11 cellular contexts compared by ENCODE assay signal in genomic region chr1:201748331-201748730, GRCh38.
DNase-seq lines count a peak whose midpoint lies in the region; ATAC-seq and TF ChIP-seq lines count a peak whose summit lies in the region.
"Had no signal": no experiment of that assay in that cellular context is flagged by ENCODE, and none has a peak within 500 bp of the region (broad histone marks: within the 10 kb centered on the region; RNA-seq: fewer than 3 reads in every experiment).

No MANE protein-coding gene starts in this region.

- peaks cover 7% of the 10 kb centered on the region for H3K4me1 Mint-ChIP-seq in activated CD8-positive, alpha-beta T cell treated with anti-CD3 and anti-CD28 coated beads for 36 hours (ENCODE audit: low read depth)

- H3K36me3 ChIP-seq in RWPE2 (ENCODE audit: low read depth) (peaks cover 43% of the 10 kb centered on the region), uterus (no peaks in the 10 kb centered on the region)
- H3K36me3 ChIP-seq: gastrocnemius medialis had no signal

- no peak overlapping the region for H3K4me3 Mint-ChIP-seq in activated CD8-positive, alpha-beta T cell treated with anti-CD3 and anti-CD28 coated beads for 36 hours

- CTCF ChIA-PET in activated CD8-positive, alpha-beta T cell treated with anti-CD3 and anti-CD28 coated beads for 36 hours (lab: Charles Lee), result interaction anchor here (1.1 kb wide), 2 partner anchors 35 to 44 kb away, joined by 3 to 4 read pairs; no protein-coding TSS in a partner anchor

- POLR2A ChIA-PET in activated CD8-positive, alpha-beta T cell treated with anti-CD3 and anti-CD28 coated beads for 36 hours (lab: Charles Lee), result no interaction called here

- H3K9me3 ChIP-seq in RWPE2 (ENCODE audit: severe bottlenecking) (no peaks in the 10 kb centered on the region), uterus (no peaks in the 10 kb centered on the region)
- H3K9me3 ChIP-seq: gastrocnemius medialis had no signal

- intact Hi-C loops in uterus (cut with DNase I; ENCODE audit: low total_unique reads), result no loop called here
- intact Hi-C loops in activated CD8-positive, alpha-beta T cell treated with anti-CD3 and anti-CD28 coated beads for 36 hours (cut with micrococcal nuclease), result no loop called here

- H3K27me3 ChIP-seq in RWPE2 (ENCODE audit: insufficient read depth, poor library complexity, severe bottlenecking) (no peaks in the 10 kb centered on the region), uterus (no peaks in the 10 kb centered on the region)
- H3K27me3 ChIP-seq: gastrocnemius medialis had no signal

- ATAC-seq in RWPE2 (ENCODE audit: low read depth), result peak; percentile 68
- ATAC-seq in activated CD8-positive, alpha-beta T cell treated with anti-CD3 and anti-CD28 coated beads for 36 hours, result no peak
- no peak for ATAC-seq in GM21515 (IDR thresholded peaks at IDR 0.05; ENCODE audit: unreplicated experiment)
- no peak for ATAC-seq in HG02588 (IDR thresholded peaks at IDR 0.05; ENCODE audit: unreplicated experiment)
- ATAC-seq: gastrocnemius medialis had no signal

- DNase-seq in ELR (ENCODE audit: low read depth) (peak; percentile 97), RWPE2 (ENCODE audit: low spot score) (no peak), epithelial cell of proximal tubule (ENCODE audit: low read depth) (peak; percentile 39), renal cortical epithelial cell (ENCODE audit: low read depth) (peak; percentile 88), uterus (no peak)
- DNase-seq in activated CD8-positive, alpha-beta T cell treated with anti-CD3 and anti-CD28 coated beads for 36 hours, result no peak
- DNase-seq: DND-41, gastrocnemius medialis had no signal

- TF ChIP-seq CTCF in RWPE2 (IDR thresholded peaks at IDR 0.05; ENCODE audit: poor library complexity, severe bottlenecking) (no peak), epithelial cell of proximal tubule (conservative IDR thresholded peaks at IDR 0.05; ENCODE audit: low read depth, low read length) (no peak), uterus (IDR thresholded peaks at IDR 0.05) (no peak)
- TF ChIP-seq CTCF in activated CD8-positive, alpha-beta T cell treated with anti-CD3 and anti-CD28 coated beads for 36 hours (IDR thresholded peaks at IDR 0.05), result no peak

- no peak overlapping the region for H3K4me3 ChIP-seq in RWPE2 (ENCODE audit: severe bottlenecking)
- no peak overlapping the region for H3K4me3 ChIP-seq in epithelial cell of proximal tubule (ENCODE audit: low read depth, low read length)
- H3K4me3 ChIP-seq in uterus, result no peak overlapping the region
- H3K4me3 ChIP-seq: gastrocnemius medialis had no signal

- H3K9me3 Mint-ChIP-seq in activated CD8-positive, alpha-beta T cell treated with anti-CD3 and anti-CD28 coated beads for 36 hours, result no peaks in the 10 kb centered on the region
- H3K9me3 Mint-ChIP-seq: activated T-helper 2 cell treated with anti-CD3 and anti-CD28 coated beads, Interferon-gamma antibody, Interleukin-2, Interleukin-4, amounts not matched to agents 10 μg/mL and 5 μg/mL and 100 μg/mL, durations not matched to agents 14 hours and 24 hours and 36 hours had no signal

- H3K27ac ChIP-seq in RWPE2 (ENCODE audit: poor library complexity, severe bottlenecking) (peak overlapping the region; percentile 99), uterus (no peak overlapping the region)
- H3K27ac ChIP-seq: gastrocnemius medialis had no signal

- no peak for TF ChIP-seq POLR2A in uterus (IDR thresholded peaks at IDR 0.05)

- peaks cover 2% of the 10 kb centered on the region for H3K27me3 Mint-ChIP-seq in activated CD8-positive, alpha-beta T cell treated with anti-CD3 and anti-CD28 coated beads for 36 hours

- no peaks in the 10 kb centered on the region for H3K36me3 Mint-ChIP-seq in activated CD8-positive, alpha-beta T cell treated with anti-CD3 and anti-CD28 coated beads for 36 hours (ENCODE audit: low read depth)

- no peak overlapping the region for H3K27ac Mint-ChIP-seq in activated CD8-positive, alpha-beta T cell treated with anti-CD3 and anti-CD28 coated beads for 36 hours
- H3K27ac Mint-ChIP-seq: activated T-helper 2 cell treated with anti-CD3 and anti-CD28 coated beads, Interferon-gamma antibody, Interleukin-2, Interleukin-4, amounts not matched to agents 10 μg/mL and 5 μg/mL and 100 μg/mL, durations not matched to agents 14 hours and 24 hours and 36 hours had no signal

- H3K4me1 ChIP-seq in RWPE2 (ENCODE audit: insufficient read depth, poor library complexity, severe bottlenecking), result peaks cover 65% of the 10 kb centered on the region
- peaks cover 0 to 8% of the 10 kb centered on the region in 2 donors for H3K4me1 ChIP-seq in uterus

Comparison
In these comparisons a context has a peak if more than half of its experiments do, and no peak if none do; other contexts are left out.
1. DNase-seq: peak in ELR (single experiment), epithelial cell of proximal tubule (single experiment) and renal cortical epithelial cell (single experiment); none in RWPE2 (single experiment), uterus (0 of 2) and activated CD8-positive, alpha-beta T cell treated with anti-CD3 and anti-CD28 coated beads for 36 hours (single experiment).